In the genomic region with DNA sequence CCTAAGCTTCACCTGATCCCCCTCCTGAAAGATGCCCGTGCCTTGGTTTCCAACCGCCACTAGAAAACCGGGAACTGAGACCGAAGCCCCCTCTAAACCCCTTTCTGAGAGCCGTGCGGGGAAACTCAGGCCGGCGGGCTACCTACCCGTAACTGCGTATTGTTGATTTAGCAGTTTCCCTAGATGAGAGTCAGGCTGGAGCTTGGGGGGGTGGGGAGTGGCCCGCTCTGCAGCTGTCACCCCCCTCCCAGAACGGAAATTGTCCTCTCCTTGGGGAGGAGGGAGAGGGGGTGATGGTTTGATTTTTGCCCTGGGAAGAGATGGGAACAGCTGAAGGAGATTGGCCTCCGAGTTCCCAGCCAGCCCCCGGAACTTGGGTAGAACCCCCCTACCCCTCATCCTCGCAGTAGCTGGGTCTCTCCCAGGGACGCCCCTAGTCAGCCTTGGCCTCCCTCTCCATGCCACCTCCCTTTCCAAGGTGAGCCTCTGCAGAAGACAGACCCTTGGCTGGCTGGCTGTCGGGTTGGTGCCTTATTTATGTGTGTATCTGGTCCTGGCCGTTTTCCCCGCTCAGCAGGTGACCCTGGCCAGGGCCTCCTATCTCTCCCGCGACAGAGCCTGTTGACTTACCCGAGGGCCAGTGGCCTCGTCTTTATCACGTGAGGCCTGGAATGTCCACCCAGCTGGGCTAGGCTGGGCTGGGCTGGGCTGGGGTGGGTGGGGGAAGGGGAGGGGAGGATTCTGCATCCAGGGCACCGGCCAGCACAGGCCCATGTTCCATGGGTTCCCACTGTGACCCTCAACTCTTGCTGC, we compare ENCODE assay signal across 1 cellular context.
TF ChIP-seq lines count a peak whose summit lies in the region.

No MANE protein-coding gene starts in this region.

TF ChIP-seq in GM23338, 12 proteins besides CTCF, POLR2A, EP300 and RAD21 (continued from another document):
- TF ChIP-seq, protein P1, sequence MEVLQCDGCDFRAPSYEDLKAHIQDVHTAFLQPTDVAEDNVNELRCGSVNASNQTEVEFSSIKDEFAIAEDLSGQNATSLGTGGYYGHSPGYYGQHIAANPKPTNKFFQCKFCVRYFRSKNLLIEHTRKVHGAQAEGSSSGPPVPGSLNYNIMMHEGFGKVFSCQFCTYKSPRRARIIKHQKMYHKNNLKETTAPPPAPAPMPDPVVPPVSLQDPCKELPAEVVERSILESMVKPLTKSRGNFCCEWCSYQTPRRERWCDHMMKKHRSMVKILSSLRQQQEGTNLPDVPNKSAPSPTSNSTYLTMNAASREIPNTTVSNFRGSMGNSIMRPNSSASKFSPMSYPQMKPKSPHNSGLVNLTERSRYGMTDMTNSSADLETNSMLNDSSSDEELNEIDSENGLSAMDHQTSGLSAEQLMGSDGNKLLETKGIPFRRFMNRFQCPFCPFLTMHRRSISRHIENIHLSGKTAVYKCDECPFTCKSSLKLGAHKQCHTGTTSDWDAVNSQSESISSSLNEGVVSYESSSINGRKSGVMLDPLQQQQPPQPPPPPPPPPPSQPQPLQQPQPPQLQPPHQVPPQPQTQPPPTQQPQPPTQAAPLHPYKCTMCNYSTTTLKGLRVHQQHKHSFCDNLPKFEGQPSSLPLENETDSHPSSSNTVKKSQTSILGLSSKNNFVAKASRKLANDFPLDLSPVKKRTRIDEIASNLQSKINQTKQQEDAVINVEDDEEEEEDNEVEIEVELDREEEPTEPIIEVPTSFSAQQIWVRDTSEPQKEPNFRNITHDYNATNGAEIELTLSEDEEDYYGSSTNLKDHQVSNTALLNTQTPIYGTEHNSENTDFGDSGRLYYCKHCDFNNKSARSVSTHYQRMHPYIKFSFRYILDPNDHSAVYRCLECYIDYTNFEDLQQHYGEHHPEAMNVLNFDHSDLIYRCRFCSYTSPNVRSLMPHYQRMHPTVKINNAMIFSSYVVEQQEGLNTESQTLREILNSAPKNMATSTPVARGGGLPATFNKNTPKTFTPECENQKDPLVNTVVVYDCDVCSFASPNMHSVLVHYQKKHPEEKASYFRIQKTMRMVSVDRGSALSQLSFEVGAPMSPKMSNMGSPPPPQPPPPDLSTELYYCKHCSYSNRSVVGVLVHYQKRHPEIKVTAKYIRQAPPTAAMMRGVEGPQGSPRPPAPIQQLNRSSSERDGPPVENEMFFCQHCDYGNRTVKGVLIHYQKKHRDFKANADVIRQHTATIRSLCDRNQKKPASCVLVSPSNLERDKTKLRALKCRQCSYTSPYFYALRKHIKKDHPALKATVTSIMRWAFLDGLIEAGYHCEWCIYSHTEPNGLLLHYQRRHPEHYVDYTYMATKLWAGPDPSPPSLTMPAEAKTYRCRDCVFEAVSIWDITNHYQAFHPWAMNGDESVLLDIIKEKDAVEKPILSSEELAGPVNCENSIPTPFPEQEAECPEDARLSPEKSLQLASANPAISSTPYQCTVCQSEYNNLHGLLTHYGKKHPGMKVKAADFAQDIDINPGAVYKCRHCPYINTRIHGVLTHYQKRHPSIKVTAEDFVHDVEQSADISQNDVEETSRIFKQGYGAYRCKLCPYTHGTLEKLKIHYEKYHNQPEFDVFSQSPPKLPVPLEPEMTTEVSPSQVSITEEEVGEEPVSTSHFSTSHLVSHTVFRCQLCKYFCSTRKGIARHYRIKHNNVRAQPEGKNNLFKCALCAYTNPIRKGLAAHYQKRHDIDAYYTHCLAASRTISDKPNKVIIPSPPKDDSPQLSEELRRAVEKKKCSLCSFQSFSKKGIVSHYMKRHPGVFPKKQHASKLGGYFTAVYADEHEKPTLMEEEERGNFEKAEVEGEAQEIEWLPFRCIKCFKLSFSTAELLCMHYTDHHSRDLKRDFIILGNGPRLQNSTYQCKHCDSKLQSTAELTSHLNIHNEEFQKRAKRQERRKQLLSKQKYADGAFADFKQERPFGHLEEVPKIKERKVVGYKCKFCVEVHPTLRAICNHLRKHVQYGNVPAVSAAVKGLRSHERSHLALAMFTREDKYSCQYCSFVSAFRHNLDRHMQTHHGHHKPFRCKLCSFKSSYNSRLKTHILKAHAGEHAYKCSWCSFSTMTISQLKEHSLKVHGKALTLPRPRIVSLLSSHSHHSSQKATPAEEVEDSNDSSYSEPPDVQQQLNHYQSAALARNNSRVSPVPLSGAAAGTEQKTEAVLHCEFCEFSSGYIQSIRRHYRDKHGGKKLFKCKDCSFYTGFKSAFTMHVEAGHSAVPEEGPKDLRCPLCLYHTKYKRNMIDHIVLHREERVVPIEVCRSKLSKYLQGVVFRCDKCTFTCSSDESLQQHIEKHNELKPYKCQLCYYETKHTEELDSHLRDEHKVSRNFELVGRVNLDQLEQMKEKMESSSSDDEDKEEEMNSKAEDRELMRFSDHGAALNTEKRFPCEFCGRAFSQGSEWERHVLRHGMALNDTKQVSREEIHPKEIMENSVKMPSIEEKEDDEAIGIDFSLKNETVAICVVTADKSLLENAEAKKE (CRISPR knock-in tag; IDR thresholded peaks at IDR 0.05): no peak
TF ChIP-seq in GM23338: peak in this region for 0.
